Comparison of ENCODE assay signal across 18 cellular contexts in genomic region chr9:76943071-76943470, GRCh38.
"Had no signal": no experiment of that assay in that cellular context is flagged by ENCODE, and none has a peak within 500 bp of the region (broad histone marks: within the 10 kb centered on the region; RNA-seq: fewer than 3 reads in every experiment).

No MANE protein-coding gene starts in this region.

- DNase-seq: cerebellar nuclear complex; dermis blood vessel endothelial cell; foreskin keratinocyte; head of caudate nucleus; hippocampal formation; left ventricle myocardium superior; mesendoderm; naive thymus-derived CD4-positive, alpha-beta T cell; nephron progenitor cell; psoas muscle; sigmoid colon; stimulated activated CD4-positive, alpha-beta T cell treated with anti-CD3 and anti-CD28 coated beads, Interleukin-12 subunit alpha, Interleukin-12 subunit beta, amount 100 ng/mL, for 4 hours; stimulated activated naive CD4-positive, alpha-beta T cell; stomach; substantia nigra had no signal

- H3K27me3 ChIP-seq: foreskin keratinocyte, sigmoid colon, stomach had no signal

- ATAC-seq: foreskin keratinocyte; left ventricle myocardium superior; naive thymus-derived CD4-positive, alpha-beta T cell; psoas muscle had no signal

- H3K27ac ChIP-seq: foreskin keratinocyte, parathyroid adenoma, psoas muscle, sigmoid colon, skin epidermis, stomach, thoracic aorta had no signal
